ENCODE assay signal across 9 cellular contexts in the genomic region with DNA sequence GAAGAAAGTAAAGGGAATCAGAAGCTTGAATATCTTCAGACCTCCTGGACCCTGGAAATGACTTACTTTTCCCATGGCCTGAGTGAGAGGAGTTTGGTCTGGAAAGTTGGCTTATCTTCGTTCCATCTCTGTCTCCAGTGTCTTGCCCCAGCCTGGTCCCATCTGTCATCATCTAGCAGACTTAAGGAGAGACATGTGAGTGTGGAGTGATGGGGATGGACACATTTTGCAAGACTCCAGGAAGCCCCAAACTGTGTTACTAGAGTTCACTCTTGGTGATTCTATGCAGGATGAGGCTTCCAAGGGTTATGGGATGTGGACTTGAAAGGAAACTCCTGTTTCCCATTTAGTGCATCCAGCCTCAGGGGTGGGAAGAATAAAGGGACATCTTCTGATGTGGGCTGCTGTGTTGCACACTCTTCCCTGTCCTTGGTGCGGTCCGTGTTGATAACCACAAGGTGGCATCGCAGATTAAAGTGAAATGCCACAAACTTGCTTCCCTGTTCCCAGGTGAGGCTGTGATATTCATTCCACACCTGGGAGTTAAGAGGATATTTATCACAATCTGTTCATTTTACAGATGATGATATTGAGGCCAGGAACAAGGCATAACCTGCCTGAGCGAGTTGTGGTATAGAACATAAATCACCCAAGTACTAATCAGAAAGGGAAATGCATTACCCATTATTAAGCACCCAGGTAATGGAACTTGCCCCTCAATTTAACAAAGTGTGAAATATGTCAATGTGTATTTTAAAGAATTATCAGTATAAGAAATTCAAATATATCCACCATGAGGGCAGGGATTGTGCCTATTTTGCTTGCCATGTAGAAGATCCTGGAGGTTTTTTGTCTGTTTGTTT.
DNase-seq lines count a peak whose midpoint lies in the region; ATAC-seq and TF ChIP-seq lines count a peak whose summit lies in the region.
"Had no signal": no experiment of that assay in that cellular context is flagged by ENCODE, and none has a peak within 500 bp of the region (broad histone marks: within the 10 kb centered on the region; RNA-seq: fewer than 3 reads in every experiment).

No MANE protein-coding gene starts in this region.

- peak overlapping the region; percentile 11 for H4K91ac ChIP-seq in mesenchymal stem cell (ENCODE audit: low read length)

- H2BK12ac ChIP-seq in mesenchymal stem cell (ENCODE audit: low read length in 2 of 2), result peak overlapping the region; percentile 40 to 90

- H3K18ac ChIP-seq in mesenchymal stem cell (ENCODE audit: low read depth in 1 of 2, low read length in 2 of 2), result peak overlapping the region; percentile 13 to 50

- peak overlapping the region; percentile 70 for H4K8ac ChIP-seq in mesenchymal stem cell (ENCODE audit: low read length)

- H3K27ac ChIP-seq in mesenchymal stem cell (ENCODE audit: low read length, poor library complexity, severe bottlenecking), result no peak overlapping the region

- H3K4me1 Mint-ChIP-seq in activated naive CD8-positive, alpha-beta T cell treated with anti-CD3 and anti-CD28 coated beads, Interleukin-2, amount 50 U/mL, for 24 hours, result no peaks in the 10 kb centered on the region
- H3K4me1 Mint-ChIP-seq: activated B cell treated with CpG ODN at 0.5 μM for 24 hours had no signal

- H3K9ac ChIP-seq in mesenchymal stem cell (ENCODE audit: low read length), result peak overlapping the region; percentile 60

- H3K27me3 ChIP-seq in mesenchymal stem cell (ENCODE audit: control insufficient read depth in 1 of 2, insufficient read depth in 1 of 2, low read length in 2 of 2), result no peaks in the 10 kb centered on the region

- H3K4me1 ChIP-seq in mesenchymal stem cell (ENCODE audit: control insufficient read depth, insufficient read depth, low read depth, low read length), result no peaks in the 10 kb centered on the region

- TF ChIP-seq CTCF in GM12874 (IDR thresholded peaks at IDR 0.05; ENCODE audit: insufficient read depth, low read depth, low read length), result peak; percentile 16; the same call in 1 of the 2 replicates
- TF ChIP-seq CTCF in cardiac fibroblast (IDR thresholded peaks at IDR 0.05; ENCODE audit: low read depth, low read length), result peak; percentile 76

- no peaks in the 10 kb centered on the region for H3K9me3 Mint-ChIP-seq in activated naive CD8-positive, alpha-beta T cell treated with anti-CD3 and anti-CD28 coated beads, Interleukin-2, amount 50 U/mL, for 24 hours
- H3K9me3 Mint-ChIP-seq: activated B cell treated with CpG ODN at 0.5 μM for 24 hours had no signal

- no peak overlapping the region for H3K4me3 Mint-ChIP-seq in activated naive CD8-positive, alpha-beta T cell treated with anti-CD3 and anti-CD28 coated beads, Interleukin-2, amount 50 U/mL, for 24 hours
- H3K4me3 Mint-ChIP-seq: activated B cell treated with CpG ODN at 0.5 μM for 24 hours had no signal

- no peak overlapping the region for H2BK5ac ChIP-seq in mesenchymal stem cell (ENCODE audit: low read depth, low read length, poor library complexity, severe bottlenecking)

- no peak overlapping the region for H2BK15ac ChIP-seq in mesenchymal stem cell (ENCODE audit: low read depth, poor library complexity, severe bottlenecking)

- peak overlapping the region in 1 of 2 experiments; percentile 9 for H3K4ac ChIP-seq in mesenchymal stem cell (ENCODE audit: low read depth in 1 of 2, low read length in 2 of 2)

- DNase-seq in NCI-H2081 (lab: John Stamatoyannopoulos, UW) (peak; percentile 62 to 67), cardiac fibroblast (ENCODE audit: low read depth in 2 of 2) (peak; percentile 68 to 80), mesenchymal stem cell (peak; percentile 60), NCI-H2227 (lab: John Stamatoyannopoulos, UW; ENCODE audit: unreplicated experiment) (no peak), amniotic stem cell (lab: John Stamatoyannopoulos, UW) (no peak)
- DNase-seq in activated naive CD8-positive, alpha-beta T cell treated with anti-CD3 and anti-CD28 coated beads, Interleukin-2, amount 50 U/mL, for 24 hours, result no peak
- DNase-seq: activated B cell treated with CpG ODN at 0.5 μM for 24 hours had no signal

- no peak overlapping the region for H2AK5ac ChIP-seq in mesenchymal stem cell (ENCODE audit: low read length, severe bottlenecking)

- H2BK120ac ChIP-seq in mesenchymal stem cell (ENCODE audit: low read depth, low read length), result no peak overlapping the region

- no peak overlapping the region for H3K4me2 ChIP-seq in mesenchymal stem cell (ENCODE audit: low read length, poor library complexity, severe bottlenecking)

- H3K27ac Mint-ChIP-seq in activated naive CD8-positive, alpha-beta T cell treated with anti-CD3 and anti-CD28 coated beads, Interleukin-2, amount 50 U/mL, for 24 hours, result no peak overlapping the region
- H3K27ac Mint-ChIP-seq: activated B cell treated with CpG ODN at 0.5 μM for 24 hours had no signal

- no peaks in the 10 kb centered on the region for H3K36me3 ChIP-seq in mesenchymal stem cell (ENCODE audit: control insufficient read depth in 1 of 2, insufficient read depth in 2 of 2, low read depth in 1 of 2, low read length in 2 of 2)

- H3K79me1 ChIP-seq in mesenchymal stem cell (replicated peaks; ENCODE audit: low read length, poor library complexity, severe bottlenecking), result no peaks in the 10 kb centered on the region

- H3K27me3 Mint-ChIP-seq in activated naive CD8-positive, alpha-beta T cell treated with anti-CD3 and anti-CD28 coated beads, Interleukin-2, amount 50 U/mL, for 24 hours, result peaks cover 4% of the 10 kb centered on the region
- H3K27me3 Mint-ChIP-seq: activated B cell treated with CpG ODN at 0.5 μM for 24 hours had no signal

- ATAC-seq in activated naive CD8-positive, alpha-beta T cell treated with anti-CD3 and anti-CD28 coated beads, Interleukin-2, amount 50 U/mL, for 24 hours, result no peak
- ATAC-seq in GM18519 (IDR thresholded peaks at IDR 0.05; ENCODE audit: low FRiP score, unreplicated experiment), result no peak

- H3K14ac ChIP-seq in mesenchymal stem cell (ENCODE audit: low read length in 2 of 2), result peak overlapping the region in 1 of 2 experiments; percentile 9

- H3K36me3 Mint-ChIP-seq in activated naive CD8-positive, alpha-beta T cell treated with anti-CD3 and anti-CD28 coated beads, Interleukin-2, amount 50 U/mL, for 24 hours (ENCODE audit: low read depth), result no peaks in the 10 kb centered on the region

- no peak overlapping the region for H3K4me3 ChIP-seq in cardiac fibroblast (replicated peaks in 1 of 2; ENCODE audit: low read depth in 2 of 2, low read length in 2 of 2)
- no peak overlapping the region for H3K4me3 ChIP-seq in mesenchymal stem cell (ENCODE audit: insufficient read depth in 1 of 2, low read depth in 1 of 2, low read length in 2 of 2)

- H3K9me3 ChIP-seq in mesenchymal stem cell (ENCODE audit: control insufficient read depth, low read length), result no peaks in the 10 kb centered on the region

- H3K23ac ChIP-seq in mesenchymal stem cell (ENCODE audit: low read length in 2 of 2), result no peak overlapping the region

- H2AFZ ChIP-seq in mesenchymal stem cell (ENCODE audit: low read depth, low read length), result no peak overlapping the region

- WGBS in mesenchymal stem cell, result 39% methylated on average over 4 of the region's 5 CpGs

Comparison
In these comparisons a context has a peak if more than half of its experiments do, and no peak if none do; other contexts are left out.
1. DNase-seq: peak in NCI-H2081 (2 of 2), cardiac fibroblast (2 of 2) and mesenchymal stem cell (single experiment); none in NCI-H2227 (single experiment), activated naive CD8-positive, alpha-beta T cell treated with anti-CD3 and anti-CD28 coated beads, Interleukin-2, amount 50 U/mL, for 24 hours (single experiment) and amniotic stem cell (single experiment).